ENCODE assay signal across 26 cellular contexts in genomic region chr10:109207361-109207760, GRCh38.
"Had no signal": no experiment of that assay in that cellular context is flagged by ENCODE, and none has a peak within 500 bp of the region (broad histone marks: within the 10 kb centered on the region; RNA-seq: fewer than 3 reads in every experiment).

No MANE protein-coding gene starts in this region.

- H3K36me3 Mint-ChIP-seq: activated naive CD8-positive, alpha-beta T cell treated with anti-CD3 and anti-CD28 coated beads, Interleukin-2, amount 10 ng/mL, durations not matched to agents 7 days and 5 days; type B pancreatic cell had no signal

- H3K27me3 ChIP-seq: body of pancreas, colonic mucosa, suprapubic skin had no signal

- H3K9me3 Mint-ChIP-seq: activated naive CD8-positive, alpha-beta T cell treated with anti-CD3 and anti-CD28 coated beads, Interleukin-2, amount 10 ng/mL, durations not matched to agents 7 days and 5 days; activated T-helper 17 cell treated with anti-CD3 and anti-CD28 coated beads, Interleukin-2, amount 50 U/mL, for 72 hours; stimulated activated naive CD8-positive, alpha-beta T cell treated with anti-CD3 and anti-CD28 coated beads, Interleukin-15, amount 100 ng/mL, for 72 hours had no signal

- H3K27ac ChIP-seq: body of pancreas, colonic mucosa, skin epidermis, suprapubic skin had no signal

- H3K4me3 Mint-ChIP-seq: activated CD8-positive, alpha-beta T cell treated with anti-CD3 and anti-CD28 coated beads for 36 hours; activated naive CD8-positive, alpha-beta T cell treated with anti-CD3 and anti-CD28 coated beads, Interleukin-2, amount 10 ng/mL, durations not matched to agents 7 days and 5 days; activated T-helper 17 cell treated with anti-CD3 and anti-CD28 coated beads, Interleukin-2, amount 50 U/mL, for 72 hours; stimulated activated naive CD8-positive, alpha-beta T cell treated with anti-CD3 and anti-CD28 coated beads, Interleukin-15, amount 100 ng/mL, for 72 hours; type B pancreatic cell had no signal

- H3K27me3 Mint-ChIP-seq: activated CD8-positive, alpha-beta T cell treated with anti-CD3 and anti-CD28 coated beads for 36 hours; activated naive CD8-positive, alpha-beta T cell treated with anti-CD3 and anti-CD28 coated beads, Interleukin-2, amount 10 ng/mL, durations not matched to agents 7 days and 5 days; activated T-helper 17 cell treated with anti-CD3 and anti-CD28 coated beads, Interleukin-2, amount 50 U/mL, for 72 hours; progenitor cell of endocrine pancreas; stimulated activated naive CD8-positive, alpha-beta T cell treated with anti-CD3 and anti-CD28 coated beads, Interleukin-15, amount 100 ng/mL, for 72 hours; type B pancreatic cell had no signal

- H3K27ac Mint-ChIP-seq: activated CD8-positive, alpha-beta T cell treated with anti-CD3 and anti-CD28 coated beads for 36 hours; activated naive CD8-positive, alpha-beta T cell treated with anti-CD3 and anti-CD28 coated beads, Interleukin-2, amount 10 ng/mL, durations not matched to agents 7 days and 5 days; activated T-helper 17 cell treated with anti-CD3 and anti-CD28 coated beads, Interleukin-2, amount 50 U/mL, for 72 hours; progenitor cell of endocrine pancreas; stimulated activated naive CD8-positive, alpha-beta T cell treated with anti-CD3 and anti-CD28 coated beads, Interleukin-15, amount 100 ng/mL, for 72 hours; type B pancreatic cell had no signal

- ATAC-seq: activated CD8-positive, alpha-beta T cell treated with anti-CD3 and anti-CD28 coated beads for 36 hours; activated T-helper 17 cell treated with anti-CD3 and anti-CD28 coated beads, Interleukin-2, amount 50 U/mL, for 72 hours; body of pancreas; esophagus mucosa; left lobe of liver; right cardiac atrium; stimulated activated naive CD8-positive, alpha-beta T cell treated with anti-CD3 and anti-CD28 coated beads, Interleukin-15, amount 100 ng/mL, for 72 hours had no signal

- H3K36me3 ChIP-seq: colonic mucosa, suprapubic skin had no signal

- H3K4me3 ChIP-seq: body of pancreas, colonic mucosa, lung, skin epidermis, suprapubic skin had no signal

- H3K4me1 ChIP-seq: body of pancreas, colonic mucosa, suprapubic skin had no signal

- H3K9me3 ChIP-seq: body of pancreas, colonic mucosa, suprapubic skin had no signal

- FAIRE-seq: endometrium, islet of Langerhans had no signal

- H3K4me1 Mint-ChIP-seq: activated naive CD8-positive, alpha-beta T cell treated with anti-CD3 and anti-CD28 coated beads, Interleukin-2, amount 10 ng/mL, durations not matched to agents 7 days and 5 days; activated T-helper 17 cell treated with anti-CD3 and anti-CD28 coated beads, Interleukin-2, amount 50 U/mL, for 72 hours; stimulated activated naive CD8-positive, alpha-beta T cell treated with anti-CD3 and anti-CD28 coated beads, Interleukin-15, amount 100 ng/mL, for 72 hours had no signal

- DNase-seq: activated CD4-positive, alpha-beta T cell treated with anti-CD3 and anti-CD28 coated beads for 48 hours; activated CD4-positive, CD25-positive, alpha-beta regulatory T cell; activated CD8-positive, alpha-beta T cell treated with anti-CD3 and anti-CD28 coated beads for 36 hours; activated naive CD4-positive, alpha-beta T cell; activated naive CD8-positive, alpha-beta T cell treated with anti-CD3 and anti-CD28 coated beads, Interleukin-2, amount 10 ng/mL, durations not matched to agents 7 days and 5 days; activated T-cell treated with anti-CD3 and anti-CD28 coated beads, Interleukin-2, amount 50 U/mL, for 1 hour; amygdala; body of pancreas; central memory CD4-positive, alpha-beta T cell; colonic mucosa; hippocampal formation; midbrain; right cardiac atrium; stimulated activated CD4-positive, alpha-beta T cell treated with anti-CD3 and anti-CD28 coated beads, Interleukin-4, amount 100 ng/mL, for 1 hour; stimulated activated naive CD8-positive, alpha-beta T cell treated with anti-CD3 and anti-CD28 coated beads, Interleukin-15, amount 100 ng/mL, for 72 hours; T1000 had no signal
